ENCODE assay signal across 14 cellular contexts in the genomic region with DNA sequence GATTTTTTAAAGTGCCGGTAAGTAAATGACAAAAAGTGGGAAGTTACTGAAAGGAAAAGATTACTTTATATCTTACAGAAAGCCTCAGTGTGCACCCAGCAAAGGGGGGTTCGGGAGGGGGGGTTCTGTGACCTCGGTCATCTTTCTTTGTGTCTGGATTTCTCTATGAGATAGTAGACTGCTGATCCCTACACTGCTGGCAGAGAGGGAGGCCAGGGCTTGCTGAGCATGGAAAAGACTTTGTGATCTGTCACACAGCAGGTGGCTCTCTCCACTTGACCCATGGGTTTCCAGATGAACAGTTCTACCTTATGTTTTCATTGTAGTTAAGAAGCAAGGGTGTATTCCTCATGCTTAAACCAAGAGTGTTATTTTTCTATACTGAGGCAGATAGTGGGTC.
A peak's percentile ranks its signal among the peaks of the same experiment; 100 is the strongest.
DNase-seq lines count a peak whose midpoint lies in the region; ATAC-seq and TF ChIP-seq lines count a peak whose summit lies in the region.
"Had no signal": no experiment of that assay in that cellular context is flagged by ENCODE, and none has a peak within 500 bp of the region (broad histone marks: within the 10 kb centered on the region; RNA-seq: fewer than 3 reads in every experiment).

No MANE protein-coding gene starts in this region.

- H3K9me2 ChIP-seq in GM23338 (ENCODE audit: insufficient read depth) (no peaks in the 10 kb centered on the region), OCI-LY1 (ENCODE audit: low read depth, low read length) (no peaks in the 10 kb centered on the region)

- ATAC-seq in GM23338, result peak; percentile 91
- ATAC-seq: body of pancreas, Right ventricle myocardium inferior had no signal

- H3K27ac ChIP-seq in 22Rv1 (peak overlapping the region; percentile 26; the same call in 1 of the 2 replicates), GM23338 (ENCODE audit: low read depth) (no peak overlapping the region), OCI-LY1 (ENCODE audit: low read depth, low read length, poor library complexity, severe bottlenecking) (peak overlapping the region; percentile 74)
- H3K27ac ChIP-seq: body of pancreas, ovary had no signal

- H4K20me1 ChIP-seq in GM23338 (replicated peaks; ENCODE audit: insufficient read depth) (no peaks in the 10 kb centered on the region), OCI-LY1 (ENCODE audit: insufficient read depth, low read length) (no peaks in the 10 kb centered on the region)

- peaks cover 9% of the 10 kb centered on the region; the same call in 1 of the 3 replicates for H3K9me3 Mint-ChIP-seq in GM23338

- H3K4me2 ChIP-seq in GM23338, result peak overlapping the region; percentile 19
- peak overlapping the region; percentile 46 for H3K4me2 ChIP-seq in OCI-LY1 (ENCODE audit: low read length)

- H3K27ac Mint-ChIP-seq in GM23338, result peak overlapping the region; percentile 66

- no peaks in the 10 kb centered on the region for H3K9me3 ChIP-seq in OCI-LY1 (ENCODE audit: low read length)
- H3K9me3 ChIP-seq: body of pancreas, ovary had no signal

- H3K4me1 ChIP-seq in GM23338 (ENCODE audit: insufficient read depth), result peaks cover 26% of the 10 kb centered on the region
- peaks cover 73% of the 10 kb centered on the region for H3K4me1 ChIP-seq in OCI-LY1 (ENCODE audit: insufficient read depth, low read length, severe bottlenecking)
- H3K4me1 ChIP-seq: body of pancreas had no signal

- H3K9ac ChIP-seq in OCI-LY1 (ENCODE audit: low read length), result no peak overlapping the region

- H2AFZ ChIP-seq in GM23338, result no peak overlapping the region
- H2AFZ ChIP-seq in OCI-LY1 (ENCODE audit: low read length), result no peak overlapping the region

- no peaks in the 10 kb centered on the region for H3K27me3 Mint-ChIP-seq in GM23338 (ENCODE audit: insufficient read depth, low read depth, poor library complexity)

- no peaks in the 10 kb centered on the region for H3K27me3 ChIP-seq in GM23338 (ENCODE audit: insufficient read depth)
- H3K27me3 ChIP-seq in OCI-LY1 (ENCODE audit: insufficient read depth, low read length), result no peaks in the 10 kb centered on the region
- H3K27me3 ChIP-seq: body of pancreas, ovary had no signal

- peaks cover 27% of the 10 kb centered on the region for H3K4me1 Mint-ChIP-seq in GM23338

- peaks cover 9% of the 10 kb centered on the region; the same call in 2 of the 3 replicates for H3K36me3 Mint-ChIP-seq in GM23338 (ENCODE audit: low read depth)

- no peaks in the 10 kb centered on the region for H3K79me2 ChIP-seq in GM23338 (replicated peaks; ENCODE audit: insufficient read depth)
- H3K79me2 ChIP-seq in OCI-LY1 (ENCODE audit: insufficient read depth, low read length), result no peaks in the 10 kb centered on the region

- H3K4me3 ChIP-seq in GM23338 (0 out of 2 replicates have a peak overlapping the region, but pooled peaks have one; percentile 6), OCI-LY1 (ENCODE audit: low read depth, low read length, poor library complexity, severe bottlenecking) (no peak overlapping the region)
- H3K4me3 ChIP-seq: body of pancreas, ovary had no signal

- H3K36me3 ChIP-seq in GM23338 (ENCODE audit: insufficient read depth) (no peaks in the 10 kb centered on the region), OCI-LY1 (ENCODE audit: insufficient read depth, low read length) (no peaks in the 10 kb centered on the region)
- H3K36me3 ChIP-seq: ovary had no signal

- TF ChIP-seq CTCF in 22Rv1 (IDR thresholded peaks at IDR 0.05), result no peak
- no peak for TF ChIP-seq CTCF in GM23338 (conservative IDR thresholded peaks at IDR 0.05; ENCODE audit: low read depth in 2 of 2)
- peak; percentile 35; the same call in 1 of the 2 replicates for TF ChIP-seq CTCF in OCI-LY1 (IDR thresholded peaks at IDR 0.05; ENCODE audit: low read length)

- no peak overlapping the region for H3K4me3 Mint-ChIP-seq in GM23338

- H3F3A ChIP-seq in GM23338 (replicated peaks; ENCODE audit: low read depth) (no peaks in the 10 kb centered on the region), OCI-LY1 (ENCODE audit: insufficient read depth, low read length) (no peaks in the 10 kb centered on the region)

- DNase-seq in GM23338 (ENCODE audit: low spot score) (peak; percentile 45), iPS DF 19.7 (ENCODE audit: low read depth, low spot score) (peak; percentile 7), EL (no peak), Ammon's horn (ENCODE audit: low spot score) (no peak), NOMO-1 (lab: John Stamatoyannopoulos, UW; ENCODE audit: unreplicated experiment in 2 of 2) (no peak), NK-92 (lab: John Stamatoyannopoulos, UW; ENCODE audit: unreplicated experiment) (no peak)
- DNase-seq: body of pancreas; NCI-H1092; ovary; stimulated activated CD4-positive, alpha-beta T cell treated with anti-CD3 and anti-CD28 coated beads, Interleukin-12 subunit alpha, Interleukin-12 subunit beta, amount 100 ng/mL, for 4 hours; substantia nigra had no signal

TF ChIP-seq in GM23338, 12 proteins besides CTCF, POLR2A, EP300 and RAD21:
- TF ChIP-seq STAT1 (IDR thresholded peaks at IDR 0.05; ENCODE audit: unreplicated experiment), result no peak
- TF ChIP-seq, protein P1, sequence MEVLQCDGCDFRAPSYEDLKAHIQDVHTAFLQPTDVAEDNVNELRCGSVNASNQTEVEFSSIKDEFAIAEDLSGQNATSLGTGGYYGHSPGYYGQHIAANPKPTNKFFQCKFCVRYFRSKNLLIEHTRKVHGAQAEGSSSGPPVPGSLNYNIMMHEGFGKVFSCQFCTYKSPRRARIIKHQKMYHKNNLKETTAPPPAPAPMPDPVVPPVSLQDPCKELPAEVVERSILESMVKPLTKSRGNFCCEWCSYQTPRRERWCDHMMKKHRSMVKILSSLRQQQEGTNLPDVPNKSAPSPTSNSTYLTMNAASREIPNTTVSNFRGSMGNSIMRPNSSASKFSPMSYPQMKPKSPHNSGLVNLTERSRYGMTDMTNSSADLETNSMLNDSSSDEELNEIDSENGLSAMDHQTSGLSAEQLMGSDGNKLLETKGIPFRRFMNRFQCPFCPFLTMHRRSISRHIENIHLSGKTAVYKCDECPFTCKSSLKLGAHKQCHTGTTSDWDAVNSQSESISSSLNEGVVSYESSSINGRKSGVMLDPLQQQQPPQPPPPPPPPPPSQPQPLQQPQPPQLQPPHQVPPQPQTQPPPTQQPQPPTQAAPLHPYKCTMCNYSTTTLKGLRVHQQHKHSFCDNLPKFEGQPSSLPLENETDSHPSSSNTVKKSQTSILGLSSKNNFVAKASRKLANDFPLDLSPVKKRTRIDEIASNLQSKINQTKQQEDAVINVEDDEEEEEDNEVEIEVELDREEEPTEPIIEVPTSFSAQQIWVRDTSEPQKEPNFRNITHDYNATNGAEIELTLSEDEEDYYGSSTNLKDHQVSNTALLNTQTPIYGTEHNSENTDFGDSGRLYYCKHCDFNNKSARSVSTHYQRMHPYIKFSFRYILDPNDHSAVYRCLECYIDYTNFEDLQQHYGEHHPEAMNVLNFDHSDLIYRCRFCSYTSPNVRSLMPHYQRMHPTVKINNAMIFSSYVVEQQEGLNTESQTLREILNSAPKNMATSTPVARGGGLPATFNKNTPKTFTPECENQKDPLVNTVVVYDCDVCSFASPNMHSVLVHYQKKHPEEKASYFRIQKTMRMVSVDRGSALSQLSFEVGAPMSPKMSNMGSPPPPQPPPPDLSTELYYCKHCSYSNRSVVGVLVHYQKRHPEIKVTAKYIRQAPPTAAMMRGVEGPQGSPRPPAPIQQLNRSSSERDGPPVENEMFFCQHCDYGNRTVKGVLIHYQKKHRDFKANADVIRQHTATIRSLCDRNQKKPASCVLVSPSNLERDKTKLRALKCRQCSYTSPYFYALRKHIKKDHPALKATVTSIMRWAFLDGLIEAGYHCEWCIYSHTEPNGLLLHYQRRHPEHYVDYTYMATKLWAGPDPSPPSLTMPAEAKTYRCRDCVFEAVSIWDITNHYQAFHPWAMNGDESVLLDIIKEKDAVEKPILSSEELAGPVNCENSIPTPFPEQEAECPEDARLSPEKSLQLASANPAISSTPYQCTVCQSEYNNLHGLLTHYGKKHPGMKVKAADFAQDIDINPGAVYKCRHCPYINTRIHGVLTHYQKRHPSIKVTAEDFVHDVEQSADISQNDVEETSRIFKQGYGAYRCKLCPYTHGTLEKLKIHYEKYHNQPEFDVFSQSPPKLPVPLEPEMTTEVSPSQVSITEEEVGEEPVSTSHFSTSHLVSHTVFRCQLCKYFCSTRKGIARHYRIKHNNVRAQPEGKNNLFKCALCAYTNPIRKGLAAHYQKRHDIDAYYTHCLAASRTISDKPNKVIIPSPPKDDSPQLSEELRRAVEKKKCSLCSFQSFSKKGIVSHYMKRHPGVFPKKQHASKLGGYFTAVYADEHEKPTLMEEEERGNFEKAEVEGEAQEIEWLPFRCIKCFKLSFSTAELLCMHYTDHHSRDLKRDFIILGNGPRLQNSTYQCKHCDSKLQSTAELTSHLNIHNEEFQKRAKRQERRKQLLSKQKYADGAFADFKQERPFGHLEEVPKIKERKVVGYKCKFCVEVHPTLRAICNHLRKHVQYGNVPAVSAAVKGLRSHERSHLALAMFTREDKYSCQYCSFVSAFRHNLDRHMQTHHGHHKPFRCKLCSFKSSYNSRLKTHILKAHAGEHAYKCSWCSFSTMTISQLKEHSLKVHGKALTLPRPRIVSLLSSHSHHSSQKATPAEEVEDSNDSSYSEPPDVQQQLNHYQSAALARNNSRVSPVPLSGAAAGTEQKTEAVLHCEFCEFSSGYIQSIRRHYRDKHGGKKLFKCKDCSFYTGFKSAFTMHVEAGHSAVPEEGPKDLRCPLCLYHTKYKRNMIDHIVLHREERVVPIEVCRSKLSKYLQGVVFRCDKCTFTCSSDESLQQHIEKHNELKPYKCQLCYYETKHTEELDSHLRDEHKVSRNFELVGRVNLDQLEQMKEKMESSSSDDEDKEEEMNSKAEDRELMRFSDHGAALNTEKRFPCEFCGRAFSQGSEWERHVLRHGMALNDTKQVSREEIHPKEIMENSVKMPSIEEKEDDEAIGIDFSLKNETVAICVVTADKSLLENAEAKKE (CRISPR knock-in tag; IDR thresholded peaks at IDR 0.05), result peak; percentile 54; the same call in 1 of the 2 replicates

Comparison
In these comparisons a context has a peak if more than half of its experiments do, and no peak if none do; other contexts are left out.
1. DNase-seq: peak in GM23338 (single experiment) and iPS DF 19.7 (single experiment); none in EL (single experiment), Ammon's horn (single experiment), NOMO-1 (0 of 2) and NK-92 (single experiment).